1 cellular context compared by ENCODE assay signal in the genomic region with DNA sequence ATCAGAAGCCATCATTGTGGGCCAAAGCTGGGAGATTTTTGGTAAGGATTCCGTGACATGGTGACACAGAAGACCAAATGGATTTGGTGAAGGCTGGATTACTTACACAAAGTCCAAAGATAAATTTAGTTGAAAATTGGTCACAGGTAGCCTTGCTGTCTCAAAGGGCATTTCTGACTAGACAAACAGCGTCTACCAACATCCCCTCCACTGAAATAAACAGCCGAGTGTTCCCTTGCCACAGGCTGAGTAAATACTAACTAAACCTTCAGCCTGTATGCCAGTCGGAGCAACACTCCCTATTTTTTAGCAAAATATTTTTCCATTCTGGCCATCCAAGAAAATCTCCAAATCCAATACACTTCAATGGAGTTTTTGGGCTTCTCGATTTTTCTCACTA.
TF ChIP-seq lines count a peak whose summit lies in the region.

No MANE protein-coding gene starts in this region.

TF ChIP-seq in liver, 16 proteins besides CTCF, POLR2A, EP300 and RAD21 (continued from another document):
- TF ChIP-seq, protein P1, sequence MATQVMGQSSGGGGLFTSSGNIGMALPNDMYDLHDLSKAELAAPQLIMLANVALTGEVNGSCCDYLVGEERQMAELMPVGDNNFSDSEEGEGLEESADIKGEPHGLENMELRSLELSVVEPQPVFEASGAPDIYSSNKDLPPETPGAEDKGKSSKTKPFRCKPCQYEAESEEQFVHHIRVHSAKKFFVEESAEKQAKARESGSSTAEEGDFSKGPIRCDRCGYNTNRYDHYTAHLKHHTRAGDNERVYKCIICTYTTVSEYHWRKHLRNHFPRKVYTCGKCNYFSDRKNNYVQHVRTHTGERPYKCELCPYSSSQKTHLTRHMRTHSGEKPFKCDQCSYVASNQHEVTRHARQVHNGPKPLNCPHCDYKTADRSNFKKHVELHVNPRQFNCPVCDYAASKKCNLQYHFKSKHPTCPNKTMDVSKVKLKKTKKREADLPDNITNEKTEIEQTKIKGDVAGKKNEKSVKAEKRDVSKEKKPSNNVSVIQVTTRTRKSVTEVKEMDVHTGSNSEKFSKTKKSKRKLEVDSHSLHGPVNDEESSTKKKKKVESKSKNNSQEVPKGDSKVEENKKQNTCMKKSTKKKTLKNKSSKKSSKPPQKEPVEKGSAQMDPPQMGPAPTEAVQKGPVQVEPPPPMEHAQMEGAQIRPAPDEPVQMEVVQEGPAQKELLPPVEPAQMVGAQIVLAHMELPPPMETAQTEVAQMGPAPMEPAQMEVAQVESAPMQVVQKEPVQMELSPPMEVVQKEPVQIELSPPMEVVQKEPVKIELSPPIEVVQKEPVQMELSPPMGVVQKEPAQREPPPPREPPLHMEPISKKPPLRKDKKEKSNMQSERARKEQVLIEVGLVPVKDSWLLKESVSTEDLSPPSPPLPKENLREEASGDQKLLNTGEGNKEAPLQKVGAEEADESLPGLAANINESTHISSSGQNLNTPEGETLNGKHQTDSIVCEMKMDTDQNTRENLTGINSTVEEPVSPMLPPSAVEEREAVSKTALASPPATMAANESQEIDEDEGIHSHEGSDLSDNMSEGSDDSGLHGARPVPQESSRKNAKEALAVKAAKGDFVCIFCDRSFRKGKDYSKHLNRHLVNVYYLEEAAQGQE (IDR thresholded peaks at IDR 0.05), result peak; percentile 69
- TF ChIP-seq EGR1 (IDR thresholded peaks at IDR 0.05; ENCODE audit: low read depth in 2 of 2) (peak in 1 of 2 donors; percentile 36), SP1 (IDR thresholded peaks at IDR 0.05) (peak; percentile 80), NR2F2 (IDR thresholded peaks at IDR 0.05) (no peak), HNF4G (IDR thresholded peaks at IDR 0.05) (peak; percentile 10), YY1 (IDR thresholded peaks at IDR 0.05) (peak; percentile 88), JUND (IDR thresholded peaks at IDR 0.05) (peak in 1 of 2 donors; percentile 50), RXRA (IDR thresholded peaks at IDR 0.05) (peak in 1 of 2 donors; percentile 54), FOXA1 (IDR thresholded peaks at IDR 0.05) (peak; percentile 74)
- TF ChIP-seq, protein P2, sequence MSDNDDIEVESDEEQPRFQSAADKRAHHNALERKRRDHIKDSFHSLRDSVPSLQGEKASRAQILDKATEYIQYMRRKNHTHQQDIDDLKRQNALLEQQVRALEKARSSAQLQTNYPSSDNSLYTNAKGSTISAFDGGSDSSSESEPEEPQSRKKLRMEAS (IDR thresholded peaks at IDR 0.05), result peak; percentile 45
